In the genomic region with DNA sequence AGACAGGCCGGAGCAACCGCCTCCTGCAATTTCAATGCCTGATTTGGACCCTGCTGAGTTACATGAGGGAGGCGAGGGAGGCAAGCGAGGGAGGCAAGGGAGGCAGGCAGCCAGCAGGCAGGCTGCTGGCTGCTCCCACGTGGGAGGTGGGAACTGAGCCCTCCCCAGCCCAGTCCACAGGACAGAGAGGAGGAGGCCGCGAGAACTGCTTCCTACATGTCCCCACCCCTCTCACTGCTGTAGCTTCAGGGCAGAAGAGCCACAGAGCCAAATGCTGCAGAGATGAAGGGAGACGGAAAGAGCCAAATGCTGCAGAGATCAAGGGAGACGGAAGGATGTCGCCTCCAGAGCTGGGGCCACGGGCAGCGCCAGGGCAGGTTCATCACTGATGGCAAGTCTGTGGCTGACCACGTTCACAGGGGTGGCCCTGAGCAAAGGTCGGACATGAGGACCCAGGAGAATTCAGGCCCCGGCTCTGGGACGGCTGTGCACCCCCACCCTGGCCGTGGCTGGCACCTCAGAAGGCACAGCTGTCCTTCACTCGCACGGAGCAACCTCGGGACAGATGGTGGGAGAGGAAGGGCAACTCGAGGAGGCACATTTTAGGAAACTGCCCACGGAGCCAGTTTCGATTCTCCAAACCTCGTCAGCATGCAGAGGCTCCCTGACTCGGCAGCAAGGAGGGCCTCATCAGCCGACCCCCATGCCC, we compare ENCODE assay signal across 8 cellular contexts. TPM values are rescaled to one million over a fixed set of nuclear protein-coding genes. Genes with fewer than 3 reads are reported as not detected.
A peak's percentile ranks its signal among the peaks of the same experiment; 100 is the strongest.
DNase-seq lines count a peak whose midpoint lies in the region; ATAC-seq, FAIRE-seq and TF ChIP-seq lines count a peak whose summit lies in the region.

No MANE protein-coding gene starts in this region.

- H3K27ac ChIP-seq in astrocyte (ENCODE audit: low read depth, low read length): no peak overlapping the region

- ATAC-seq in stimulated activated effector memory CD8-positive, alpha-beta T cell treated with anti-CD3 and anti-CD28 coated beads, Interleukin-12 subunit alpha, Interleukin-12 subunit beta, amount 100 ng/mL, for 72 hours: no peak
- no peak for ATAC-seq in GM18858 (IDR thresholded peaks at IDR 0.05; ENCODE audit: unreplicated experiment)
- ATAC-seq in stimulated activated naive B cell treated with anti-CD40 and anti-IgM and Interleukin-4, amounts not matched to agents 10 μg/mL and 1 μg/mL and 100 μg/mL, for 72 hours (replicated peaks): no peak

- no peaks in the 10 kb centered on the region for H3K9me3 ChIP-seq in astrocyte (ENCODE audit: insufficient read depth, low read depth, low read length)

- no peaks in the 10 kb centered on the region for H3K9me3 Mint-ChIP-seq in astrocyte (ENCODE audit: unreplicated experiment)
- H3K9me3 Mint-ChIP-seq in stimulated activated effector memory CD8-positive, alpha-beta T cell treated with anti-CD3 and anti-CD28 coated beads, Interleukin-12 subunit alpha, Interleukin-12 subunit beta, amount 100 ng/mL, for 72 hours: no peaks in the 10 kb centered on the region
- H3K9me3 Mint-ChIP-seq in stimulated activated naive B cell treated with anti-CD40 and anti-IgM and Interleukin-4, amounts not matched to agents 10 μg/mL and 1 μg/mL and 100 μg/mL, for 72 hours: no peaks in the 10 kb centered on the region

- peak overlapping the region; percentile 82 for H3K27ac Mint-ChIP-seq in astrocyte (ENCODE audit: unreplicated experiment)
- H3K27ac Mint-ChIP-seq in stimulated activated effector memory CD8-positive, alpha-beta T cell treated with anti-CD3 and anti-CD28 coated beads, Interleukin-12 subunit alpha, Interleukin-12 subunit beta, amount 100 ng/mL, for 72 hours: peak overlapping the region; percentile 11
- no peak overlapping the region for H3K27ac Mint-ChIP-seq in stimulated activated naive B cell treated with anti-CD40 and anti-IgM and Interleukin-4, amounts not matched to agents 10 μg/mL and 1 μg/mL and 100 μg/mL, for 72 hours

- H3K27me3 Mint-ChIP-seq in astrocyte (ENCODE audit: low read depth, unreplicated experiment): peaks cover 28% of the 10 kb centered on the region
- peaks cover 19 to 25% of the 10 kb centered on the region in 2 donors for H3K27me3 Mint-ChIP-seq in stimulated activated naive B cell treated with anti-CD40 and anti-IgM and Interleukin-4, amounts not matched to agents 10 μg/mL and 1 μg/mL and 100 μg/mL, for 72 hours

- H3K4me2 ChIP-seq in astrocyte (ENCODE audit: low read length): no peak overlapping the region

- H3K4me1 ChIP-seq in astrocyte (ENCODE audit: insufficient read depth, low read length): no peaks in the 10 kb centered on the region

- no peaks in the 10 kb centered on the region for H3K36me3 Mint-ChIP-seq in astrocyte (ENCODE audit: low read depth, unreplicated experiment)
- no peaks in the 10 kb centered on the region for H3K36me3 Mint-ChIP-seq in stimulated activated effector memory CD8-positive, alpha-beta T cell treated with anti-CD3 and anti-CD28 coated beads, Interleukin-12 subunit alpha, Interleukin-12 subunit beta, amount 100 ng/mL, for 72 hours
- peaks cover 0 to 3% of the 10 kb centered on the region in 2 donors for H3K36me3 Mint-ChIP-seq in stimulated activated naive B cell treated with anti-CD40 and anti-IgM and Interleukin-4, amounts not matched to agents 10 μg/mL and 1 μg/mL and 100 μg/mL, for 72 hours

- peaks cover 22% of the 10 kb centered on the region for H3K27me3 ChIP-seq in astrocyte (ENCODE audit: insufficient read depth, low read length)

- H3K9ac ChIP-seq in astrocyte (ENCODE audit: low read length): no peak overlapping the region

- peak; percentile 48 to 64 for DNase-seq in NCI-H524 (lab: John Stamatoyannopoulos, UW)
- no peak for DNase-seq in NCI-H524 treated with DMSO at 0.1 percent for 48 hours (lab: John Stamatoyannopoulos, UW)
- DNase-seq in astrocyte (ENCODE audit: low read depth): no peak
- peak; percentile 22 for DNase-seq in kidney glomerular epithelial cell (lab: John Stamatoyannopoulos, UW)
- no peak for DNase-seq in stimulated activated effector memory CD8-positive, alpha-beta T cell treated with anti-CD3 and anti-CD28 coated beads, Interleukin-12 subunit alpha, Interleukin-12 subunit beta, amount 100 ng/mL, for 72 hours (ENCODE audit: low spot score in 2 of 2)
- DNase-seq in DMS153 (lab: John Stamatoyannopoulos, UW): no peak
- no peak for DNase-seq in stimulated activated naive B cell treated with anti-CD40 and anti-IgM and Interleukin-4, amounts not matched to agents 10 μg/mL and 1 μg/mL and 100 μg/mL, for 72 hours

- H3K79me2 ChIP-seq in astrocyte (ENCODE audit: insufficient read depth, low read length): no peaks in the 10 kb centered on the region

- FAIRE-seq in astrocyte (lab: Jason Lieb, UNC): no peak

- H3K4me3 Mint-ChIP-seq in astrocyte (ENCODE audit: unreplicated experiment): no peak overlapping the region
- H3K4me3 Mint-ChIP-seq in stimulated activated effector memory CD8-positive, alpha-beta T cell treated with anti-CD3 and anti-CD28 coated beads, Interleukin-12 subunit alpha, Interleukin-12 subunit beta, amount 100 ng/mL, for 72 hours: peak overlapping the region; percentile 44
- no peak overlapping the region for H3K4me3 Mint-ChIP-seq in stimulated activated naive B cell treated with anti-CD40 and anti-IgM and Interleukin-4, amounts not matched to agents 10 μg/mL and 1 μg/mL and 100 μg/mL, for 72 hours

- no peak overlapping the region for H2AFZ ChIP-seq in astrocyte (ENCODE audit: low read depth, low read length)

- no peak for TF ChIP-seq CTCF in astrocyte (IDR thresholded peaks at IDR 0.05; ENCODE audit: insufficient read depth, low read depth, low read length)

- H4K20me1 ChIP-seq in astrocyte (ENCODE audit: insufficient read depth, low read length): no peaks in the 10 kb centered on the region

- no peaks in the 10 kb centered on the region for H3K36me3 ChIP-seq in astrocyte (ENCODE audit: insufficient read depth, low read length)

- peaks cover 23% of the 10 kb centered on the region for H3K4me1 Mint-ChIP-seq in astrocyte (ENCODE audit: low read depth, unreplicated experiment)
- peaks cover 20% of the 10 kb centered on the region for H3K4me1 Mint-ChIP-seq in stimulated activated effector memory CD8-positive, alpha-beta T cell treated with anti-CD3 and anti-CD28 coated beads, Interleukin-12 subunit alpha, Interleukin-12 subunit beta, amount 100 ng/mL, for 72 hours
- peaks cover 2 to 6% of the 10 kb centered on the region in 2 donors for H3K4me1 Mint-ChIP-seq in stimulated activated naive B cell treated with anti-CD40 and anti-IgM and Interleukin-4, amounts not matched to agents 10 μg/mL and 1 μg/mL and 100 μg/mL, for 72 hours

- H3K4me3 ChIP-seq in astrocyte (ENCODE audit: insufficient read depth, low read depth, low read length): no peak overlapping the region

RNA-seq across cellular contexts. Expression of a gene that starts 21.5 kb away (rescaled TPM):
- total RNA-seq in astrocyte: 3.1 and 3.7 TPM in 2 replicates

Comparison
In these comparisons a context has a peak if more than half of its experiments do, and no peak if none do; other contexts are left out.
1. DNase-seq: peak in NCI-H524 (2 of 2) and kidney glomerular epithelial cell (single experiment); none in NCI-H524 treated with DMSO at 0.1 percent for 48 hours (single experiment), astrocyte (single experiment), stimulated activated effector memory CD8-positive, alpha-beta T cell treated with anti-CD3 and anti-CD28 coated beads, Interleukin-12 subunit alpha, Interleukin-12 subunit beta, amount 100 ng/mL, for 72 hours (0 of 2), DMS153 (single experiment) and stimulated activated naive B cell treated with anti-CD40 and anti-IgM and Interleukin-4, amounts not matched to agents 10 μg/mL and 1 μg/mL and 100 μg/mL, for 72 hours (single experiment).